Comparison of ENCODE assay signal across 8 cellular contexts in the genomic region with DNA sequence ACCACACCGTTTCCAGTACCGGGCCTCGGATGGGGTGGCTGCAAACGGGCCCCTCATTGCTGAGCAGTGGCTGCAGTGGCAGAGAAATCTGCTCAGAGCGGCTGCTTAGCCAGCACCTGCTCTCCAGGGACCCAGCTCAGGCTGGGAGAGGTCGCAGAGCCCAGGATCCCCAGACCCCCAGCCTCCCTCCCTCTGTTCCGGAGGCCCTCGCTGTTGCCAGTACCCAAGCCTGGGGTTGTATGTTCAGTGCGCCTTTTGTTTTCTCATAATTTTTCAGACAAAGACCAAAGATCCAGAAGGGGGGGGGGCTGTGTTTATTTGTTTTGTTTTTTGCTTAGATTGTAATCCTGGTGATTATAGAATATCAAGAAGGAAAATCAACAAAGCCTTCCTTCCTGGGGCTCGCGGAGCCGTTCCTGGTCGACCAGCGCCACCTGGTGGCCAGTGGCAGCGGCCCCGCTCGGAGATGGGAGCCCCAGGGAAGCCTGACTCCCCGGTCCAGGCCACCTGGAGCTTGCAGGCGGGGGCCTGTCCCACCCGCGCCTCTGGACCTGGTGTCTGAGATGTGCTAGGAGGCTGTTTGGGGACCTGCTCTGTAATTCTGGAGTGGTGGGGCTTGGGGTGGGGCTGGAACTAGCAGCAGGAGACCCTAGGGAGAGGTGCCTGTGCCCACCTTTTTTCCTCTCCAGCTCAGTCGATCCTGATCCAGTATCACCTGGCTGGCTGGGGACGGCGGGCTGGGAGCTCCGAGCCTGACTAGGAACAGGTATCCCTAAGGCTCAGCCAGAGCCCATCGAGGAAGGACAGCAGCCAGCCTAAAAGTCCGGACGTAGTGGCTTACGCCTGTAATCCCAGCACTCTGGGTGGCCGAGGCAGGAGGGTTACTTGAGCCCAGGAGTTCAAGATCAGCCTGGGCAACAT.
DNase-seq lines count a peak whose midpoint lies in the region; ATAC-seq, FAIRE-seq and TF ChIP-seq lines count a peak whose summit lies in the region.

No MANE protein-coding gene starts in this region.

- CTCF ChIA-PET in activated naive CD4-positive, alpha-beta T cell treated with anti-CD3 and anti-CD28 coated beads, Interleukin-2, amount 10 ng/mL, durations not matched to agents 7 days and 5 days (lab: Charles Lee): interaction anchor here (0.6 to 0.7 kb wide), 2 partner anchors 10 to 16 kb away, joined by 3 read pairs; no protein-coding TSS in a partner anchor

- no peak overlapping the region for H3K4me3 ChIP-seq in cardiac muscle cell

- ATAC-seq in SK-N-SH treated with all-trans-retinoic acid at 6 μM for 48 hours (peak; percentile 89), GM21619 (IDR thresholded peaks at IDR 0.05; ENCODE audit: unreplicated experiment) (no peak), GM18870 (IDR thresholded peaks at IDR 0.05; ENCODE audit: unreplicated experiment) (no peak)

- no peak overlapping the region for H3K4me3 Mint-ChIP-seq in activated naive CD4-positive, alpha-beta T cell treated with anti-CD3 and anti-CD28 coated beads, Interleukin-2, amount 10 ng/mL, durations not matched to agents 7 days and 5 days

- H3K27ac ChIP-seq in cardiac muscle cell: no peak overlapping the region

- peaks cover 12% of the 10 kb centered on the region for H3K27me3 Mint-ChIP-seq in activated naive CD4-positive, alpha-beta T cell treated with anti-CD3 and anti-CD28 coated beads, Interleukin-2, amount 10 ng/mL, durations not matched to agents 7 days and 5 days

- peak; percentile 94 for TF ChIP-seq CTCF in cardiac muscle cell (IDR thresholded peaks at IDR 0.05; ENCODE audit: low read depth, low read length)

- no peaks in the 10 kb centered on the region for H3K4me1 ChIP-seq in cardiac muscle cell (ENCODE audit: low read depth)

- FAIRE-seq in HTR-8/SVneo (lab: Jason Lieb, UNC): no peak

- H3K4me1 Mint-ChIP-seq in activated naive CD4-positive, alpha-beta T cell treated with anti-CD3 and anti-CD28 coated beads, Interleukin-2, amount 10 ng/mL, durations not matched to agents 7 days and 5 days: no peaks in the 10 kb centered on the region

- H3K27ac Mint-ChIP-seq in activated naive CD4-positive, alpha-beta T cell treated with anti-CD3 and anti-CD28 coated beads, Interleukin-2, amount 10 ng/mL, durations not matched to agents 7 days and 5 days: no peak overlapping the region

- no peaks in the 10 kb centered on the region for H3K9me3 Mint-ChIP-seq in activated naive CD4-positive, alpha-beta T cell treated with anti-CD3 and anti-CD28 coated beads, Interleukin-2, amount 10 ng/mL, durations not matched to agents 7 days and 5 days

- H3K27me3 ChIP-seq in cardiac muscle cell: no peaks in the 10 kb centered on the region

- DNase-seq in COLO668 (lab: John Stamatoyannopoulos, UW; ENCODE audit: unreplicated experiment) (peak; percentile 90), HTR-8/SVneo (ENCODE audit: insufficient read length, low spot score) (peak; percentile 84), cardiac muscle cell (ENCODE audit: low read depth in 1 of 2, low spot score in 1 of 2) (peak; percentile 59 to 73), retina (peak; percentile 87)
- peak; percentile 70 for DNase-seq in activated naive CD4-positive, alpha-beta T cell treated with anti-CD3 and anti-CD28 coated beads, Interleukin-2, amount 10 ng/mL, durations not matched to agents 7 days and 5 days

- no peaks in the 10 kb centered on the region for H3K36me3 ChIP-seq in cardiac muscle cell

- no peaks in the 10 kb centered on the region for H3K36me3 Mint-ChIP-seq in activated naive CD4-positive, alpha-beta T cell treated with anti-CD3 and anti-CD28 coated beads, Interleukin-2, amount 10 ng/mL, durations not matched to agents 7 days and 5 days

- no peaks in the 10 kb centered on the region for H3K9me3 ChIP-seq in cardiac muscle cell (ENCODE audit: low read depth)

TF ChIP-seq in SK-N-SH treated with all-trans-retinoic acid at 6 μM for 48 hours, 23 proteins besides CTCF, POLR2A, EP300 and RAD21:
- no peak for TF ChIP-seq ISL1 (CRISPR knock-in tag; IDR thresholded peaks at IDR 0.05)
- TF ChIP-seq RARB (CRISPR knock-in tag; IDR thresholded peaks at IDR 0.05): no peak
- TF ChIP-seq ZFP30 (CRISPR knock-in tag; IDR thresholded peaks at IDR 0.05): no peak
- TF ChIP-seq, protein P1, sequence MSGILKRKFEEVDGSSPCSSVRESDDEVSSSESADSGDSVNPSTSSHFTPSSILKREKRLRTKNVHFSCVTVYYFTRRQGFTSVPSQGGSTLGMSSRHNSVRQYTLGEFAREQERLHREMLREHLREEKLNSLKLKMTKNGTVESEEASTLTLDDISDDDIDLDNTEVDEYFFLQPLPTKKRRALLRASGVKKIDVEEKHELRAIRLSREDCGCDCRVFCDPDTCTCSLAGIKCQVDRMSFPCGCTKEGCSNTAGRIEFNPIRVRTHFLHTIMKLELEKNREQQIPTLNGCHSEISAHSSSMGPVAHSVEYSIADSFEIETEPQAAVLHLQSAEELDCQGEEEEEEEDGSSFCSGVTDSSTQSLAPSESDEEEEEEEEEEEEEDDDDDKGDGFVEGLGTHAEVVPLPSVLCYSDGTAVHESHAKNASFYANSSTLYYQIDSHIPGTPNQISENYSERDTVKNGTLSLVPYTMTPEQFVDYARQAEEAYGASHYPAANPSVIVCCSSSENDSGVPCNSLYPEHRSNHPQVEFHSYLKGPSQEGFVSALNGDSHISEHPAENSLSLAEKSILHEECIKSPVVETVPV (CRISPR knock-in tag; IDR thresholded peaks at IDR 0.05): no peak
